In the genomic region with DNA sequence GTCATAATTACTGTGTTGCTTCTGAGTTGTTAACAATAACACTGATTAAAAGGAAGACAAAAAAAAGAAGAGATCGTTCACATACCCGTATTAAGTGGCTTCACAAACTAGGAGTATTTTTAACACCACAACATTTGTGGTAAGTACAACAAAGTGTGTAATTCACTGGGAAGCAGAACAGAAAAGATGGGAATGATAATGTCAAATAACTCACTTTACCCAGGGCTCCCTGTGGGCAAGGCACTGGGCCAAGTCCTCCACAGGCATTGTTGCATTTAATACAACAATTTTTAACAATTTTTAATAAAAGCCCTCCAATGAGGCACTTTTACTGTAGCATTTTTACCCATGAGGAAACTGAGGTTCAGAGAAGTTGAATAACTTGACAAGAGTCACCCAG, we compare ENCODE assay signal across 5 cellular contexts.
"Had no signal": no experiment of that assay in that cellular context is flagged by ENCODE, and none has a peak within 500 bp of the region (broad histone marks: within the 10 kb centered on the region; RNA-seq: fewer than 3 reads in every experiment).

No MANE protein-coding gene starts in this region.

- H3K27ac ChIP-seq: HL-60 had no signal

- H3K4me3 ChIP-seq: K562 had no signal

- ATAC-seq: HepG2, K562 had no signal

- DNase-seq: IMR-90, KBM-7 had no signal
